Comparison of ENCODE assay signal across 20 cellular contexts in the genomic region with DNA sequence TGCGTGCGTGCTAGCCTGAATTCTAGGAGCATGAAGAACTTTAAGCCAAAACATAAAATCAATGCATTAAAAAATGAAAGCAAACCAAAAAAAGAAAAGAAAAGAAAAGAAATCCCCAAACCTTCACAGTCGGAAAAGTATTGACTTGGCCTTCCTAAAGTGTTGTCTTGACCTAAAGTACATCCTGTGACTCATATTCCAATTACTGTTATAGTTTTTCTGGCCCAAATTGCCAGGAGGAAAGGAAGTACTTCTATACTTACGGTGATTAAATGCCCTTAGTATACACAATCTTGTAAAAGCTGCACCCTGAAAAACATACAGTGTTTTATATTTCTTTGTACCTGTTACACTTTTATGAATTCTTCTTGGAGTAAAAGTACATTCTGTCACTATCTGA.
A peak's percentile ranks its signal among the peaks of the same experiment; 100 is the strongest.
DNase-seq lines count a peak whose midpoint lies in the region; ATAC-seq and TF ChIP-seq lines count a peak whose summit lies in the region.
"Had no signal": no experiment of that assay in that cellular context is flagged by ENCODE, and none has a peak within 500 bp of the region (broad histone marks: within the 10 kb centered on the region; RNA-seq: fewer than 3 reads in every experiment).

No MANE protein-coding gene starts in this region.

- peaks cover 5% of the 10 kb centered on the region for H3K4me1 ChIP-seq in A673 (ENCODE audit: insufficient read depth, low read length, poor library complexity, severe bottlenecking)
- peaks cover 3% of the 10 kb centered on the region for H3K4me1 ChIP-seq in mammary epithelial cell (ENCODE audit: insufficient read depth, low read length)
- H3K4me1 ChIP-seq: A549 had no signal

- peak overlapping the region; percentile 38 for H3K4me2 ChIP-seq in mammary epithelial cell (ENCODE audit: insufficient read depth, low read depth, low read length)
- H3K4me2 ChIP-seq: A549 had no signal

- CTCF ChIA-PET in A673 (lab: Charles Lee) (no interaction called here), mammary epithelial cell (lab: Charles Lee; ENCODE audit: low non-redundant PET) (no interaction called here)

- H2AFZ ChIP-seq in mammary epithelial cell (ENCODE audit: low read depth, low read length), result no peak overlapping the region

- H3K9ac ChIP-seq in mammary epithelial cell (ENCODE audit: insufficient read depth, low read length), result no peak overlapping the region

- intact Hi-C loops in A673 (cut with micrococcal nuclease; ENCODE audit: unreplicated experiment), result no loop called here
- intact Hi-C loops in mammary epithelial cell (cut with micrococcal nuclease), result no loop called here

- H3K36me3 ChIP-seq in A673 (ENCODE audit: insufficient read depth, low read length, poor library complexity, severe bottlenecking) (no peaks in the 10 kb centered on the region), mammary epithelial cell (ENCODE audit: insufficient read depth, low read length) (no peaks in the 10 kb centered on the region)
- H3K36me3 ChIP-seq: esophagus squamous epithelium, tibial nerve had no signal

- no peaks in the 10 kb centered on the region for H3K27me3 ChIP-seq in A673 (replicated peaks; ENCODE audit: insufficient read depth, low read depth, low read length, poor library complexity)
- H3K27me3 ChIP-seq in mammary epithelial cell (ENCODE audit: insufficient read depth, low read length), result no peaks in the 10 kb centered on the region
- H3K27me3 ChIP-seq: esophagus squamous epithelium, tibial nerve had no signal

- TF ChIP-seq CTCF in A673 (conservative IDR thresholded peaks at IDR 0.05; ENCODE audit: low read depth, low read length), result no peak
- no peak for TF ChIP-seq CTCF in mammary epithelial cell (conservative IDR thresholded peaks at IDR 0.05 in 1 of 2, IDR thresholded peaks at IDR 0.05 in 1 of 2; ENCODE audit: extremely low read depth in 1 of 2, insufficient read depth in 1 of 2, low read depth in 1 of 2, low read length in 2 of 2)
- no peak for TF ChIP-seq CTCF in foreskin fibroblast (IDR thresholded peaks at IDR 0.05; ENCODE audit: low read depth, low read length)

- ATAC-seq in HG03159 (IDR thresholded peaks at IDR 0.05; ENCODE audit: unreplicated experiment), result no peak
- no peak for ATAC-seq in GM21526 (IDR thresholded peaks at IDR 0.05; ENCODE audit: low FRiP score, unreplicated experiment)
- ATAC-seq in GM18519 (IDR thresholded peaks at IDR 0.05; ENCODE audit: low FRiP score, unreplicated experiment), result no peak
- ATAC-seq: A549, left colon, mucosa of descending colon, T-helper 17 cell had no signal

- BruUV-seq in A673 (replicated peaks; lab: Mats Ljungman, UMichigan), result no TSS peak
- TSS peak; percentile 98 for BruUV-seq in mammary epithelial cell (replicated peaks; lab: Mats Ljungman, UMichigan)

- H3K27ac ChIP-seq in A673 (ENCODE audit: low read depth, low read length, poor library complexity, severe bottlenecking), result no peak overlapping the region
- H3K27ac ChIP-seq in mammary epithelial cell (ENCODE audit: insufficient read depth, low read depth, low read length), result no peak overlapping the region
- H3K27ac ChIP-seq: A549, tibial nerve had no signal

- no peak overlapping the region for H3K4me3 ChIP-seq in A673 (ENCODE audit: low read depth, low read length, poor library complexity, severe bottlenecking)
- H3K4me3 ChIP-seq in mammary epithelial cell (replicated peaks in 1 of 3; ENCODE audit: insufficient read depth in 1 of 3, low read depth in 2 of 3, low read length in 3 of 3), result peak overlapping the region in 1 of 3 experiments; percentile 5
- no peak overlapping the region for H3K4me3 ChIP-seq in foreskin fibroblast (ENCODE audit: low read depth in 1 of 2, low read length in 2 of 2)
- H3K4me3 ChIP-seq: A549, esophagus squamous epithelium, mucosa of descending colon, tibial nerve had no signal

- POLR2A ChIA-PET in A673 (lab: Charles Lee; ENCODE audit: low non-redundant PET), result no interaction called here

- WGBS in mammary epithelial cell (ENCODE audit: low coverage, missing lambda C conversion rate), result 50% methylated on average over 4 of the region's 4 CpGs

- H4K20me1 ChIP-seq in mammary epithelial cell (ENCODE audit: insufficient read depth, low read length), result no peaks in the 10 kb centered on the region

- H3K9me3 ChIP-seq in A673 (ENCODE audit: low read depth, low read length, poor library complexity, severe bottlenecking) (no peaks in the 10 kb centered on the region), mammary epithelial cell (replicated peaks; ENCODE audit: insufficient read depth, low read length) (no peaks in the 10 kb centered on the region)
- H3K9me3 ChIP-seq: A549, esophagus squamous epithelium, mucosa of descending colon, tibial nerve had no signal

- H3K79me2 ChIP-seq in mammary epithelial cell (ENCODE audit: insufficient read depth, low read length), result no peaks in the 10 kb centered on the region

- peak; percentile 68 for DNase-seq in A673 (ENCODE audit: low spot score)
- peak; percentile 49 for DNase-seq in LHCN-M2 (ENCODE audit: low read depth)
- peak; percentile 61 for DNase-seq in mammary epithelial cell
- peak; percentile 39 to 66 for DNase-seq in foreskin fibroblast
- DNase-seq in activated naive CD4-positive, alpha-beta T cell (lab: John Stamatoyannopoulos, UW), result no peak
- DNase-seq: activated T-cell treated with anti-CD3 and anti-CD28 coated beads, Interleukin-2, amount 50 U/mL, for 48 hours; esophagus squamous epithelium; left colon; mucosa of descending colon; MV-4-11; NCI-H2029 treated with DMSO at 0.1 percent for 48 hours; NCI-H510A treated with DMSO at 0.1 percent for 48 hours; SIG-M5; stimulated activated naive CD4-positive, alpha-beta T cell; T-helper 17 cell had no signal

- in situ Hi-C loops in mammary epithelial cell (cut with MboI; ENCODE audit: low sequenced_read_pairs in 2 of 2), result no loop called here

- dilution Hi-C loops in mammary epithelial cell (cut with HindIII; ENCODE audit: low sequenced_read_pairs), result no loop called here

Comparison
In these comparisons a context has a peak if more than half of its experiments do, and no peak if none do; other contexts are left out.
1. DNase-seq: peak in A673 (single experiment), LHCN-M2 (single experiment), mammary epithelial cell (single experiment) and foreskin fibroblast (2 of 2); none in activated naive CD4-positive, alpha-beta T cell (0 of 4).